Comparison of ENCODE assay signal across 8 cellular contexts in genomic region chr7:128939075-128939860, GRCh38. TPM values are rescaled to one million over a fixed set of nuclear protein-coding genes. Genes with fewer than 3 reads are reported as not detected.
A peak's percentile ranks its signal among the peaks of the same experiment; 100 is the strongest.
DNase-seq lines count a peak whose midpoint lies in the region; ATAC-seq, FAIRE-seq and TF ChIP-seq lines count a peak whose summit lies in the region.

No MANE protein-coding gene starts in this region.

- ATAC-seq in HG03432 (IDR thresholded peaks at IDR 0.05; ENCODE audit: unreplicated experiment), result peak; percentile 14
- no peak for ATAC-seq in HG02938 (IDR thresholded peaks at IDR 0.05; ENCODE audit: unreplicated experiment)

- 73% methylated on average over 5 of the region's 7 CpGs for WGBS in prostate gland

- peaks cover 69% of the 10 kb centered on the region for H3K36me3 Mint-ChIP-seq in dendritic cell treated with granulocyte-macrophage colony-stimulating factor and Interleukin-4, amounts not matched to agents 40 ng/mL and 50 ng/mL, for 4 days (ENCODE audit: low read depth)

- DNase-seq in GM12892 (ENCODE audit: insufficient read length), result peak; percentile 37
- DNase-seq in prostate gland (ENCODE audit: low spot score), result no peak
- DNase-seq in NCI-H1694 treated with DMSO at 0.1 percent for 48 hours (lab: John Stamatoyannopoulos, UW), result no peak
- no peak for DNase-seq in GOT3 (lab: John Stamatoyannopoulos, UW)
- no peak for DNase-seq in foreskin fibroblast

- TF ChIP-seq CTCF in prostate gland (IDR thresholded peaks at IDR 0.05) (no peak), foreskin fibroblast (IDR thresholded peaks at IDR 0.05; ENCODE audit: low read depth, low read length) (no peak)

- intact Hi-C loops in dendritic cell treated with granulocyte-macrophage colony-stimulating factor and Interleukin-4, amounts not matched to agents 40 ng/mL and 50 ng/mL, for 4 days (cut with micrococcal nuclease), result no loop called here
- intact Hi-C loops in prostate gland (cut with DNase I), result no loop called here

- H3K27me3 Mint-ChIP-seq in dendritic cell treated with granulocyte-macrophage colony-stimulating factor and Interleukin-4, amounts not matched to agents 40 ng/mL and 50 ng/mL, for 4 days, result no peaks in the 10 kb centered on the region

- H3K9me3 ChIP-seq in prostate gland, result no peaks in the 10 kb centered on the region

- peaks cover 5% of the 10 kb centered on the region for H3K4me1 ChIP-seq in prostate gland (replicated peaks)

- peak overlapping the region; percentile 96 for H3K27ac Mint-ChIP-seq in dendritic cell treated with granulocyte-macrophage colony-stimulating factor and Interleukin-4, amounts not matched to agents 40 ng/mL and 50 ng/mL, for 4 days

- H3K27me3 ChIP-seq in prostate gland (replicated peaks; ENCODE audit: insufficient read depth), result no peaks in the 10 kb centered on the region

- no peak overlapping the region for H3K27ac ChIP-seq in prostate gland

- FAIRE-seq in GM12892 (lab: Jason Lieb, UNC), result no peak

- H3K4me3 ChIP-seq in prostate gland (peak overlapping the region; percentile 47 to 58), foreskin fibroblast (ENCODE audit: low read depth in 1 of 2, low read length in 2 of 2) (no peak overlapping the region)

- no peaks in the 10 kb centered on the region for H3K9me3 Mint-ChIP-seq in dendritic cell treated with granulocyte-macrophage colony-stimulating factor and Interleukin-4, amounts not matched to agents 40 ng/mL and 50 ng/mL, for 4 days

- peak; percentile 69 for TF ChIP-seq POLR2A in GM12892 (IDR thresholded peaks at IDR 0.05; ENCODE audit: low read depth, low read length)
- TF ChIP-seq POLR2A in prostate gland (IDR thresholded peaks at IDR 0.05), result no peak

- no peaks in the 10 kb centered on the region for H3K36me3 ChIP-seq in prostate gland

- peaks cover 57% of the 10 kb centered on the region for H3K4me1 Mint-ChIP-seq in dendritic cell treated with granulocyte-macrophage colony-stimulating factor and Interleukin-4, amounts not matched to agents 40 ng/mL and 50 ng/mL, for 4 days (ENCODE audit: low read depth)

- peak overlapping the region; percentile 98 for H3K4me3 Mint-ChIP-seq in dendritic cell treated with granulocyte-macrophage colony-stimulating factor and Interleukin-4, amounts not matched to agents 40 ng/mL and 50 ng/mL, for 4 days

RNA-seq across cellular contexts. Expression of gene IRF5, which starts 1.5 kb away (rescaled TPM):
- polyA plus RNA-seq in GM12892 (2012; ENCODE audit: missing spikeins), result 52.9 TPM
- total RNA-seq in prostate gland, result 10 to 100 TPM in 1 of 2 donors, 1 to 10 TPM in 1; 6.0 to 10.6 TPM

RNA-seq across cellular contexts. Expression of gene KCP, which starts 28.8 kb away (rescaled TPM):
- polyA plus RNA-seq in GM12892 (2012; ENCODE audit: missing spikeins), result 3.1 TPM
- total RNA-seq in prostate gland, result under 1 TPM in 1 of 2 donors, not detected in 1; 0.45 TPM

Comparison
In these comparisons a context has a peak if more than half of its experiments do, and no peak if none do; other contexts are left out.
1. H3K4me3 ChIP-seq: peak in prostate gland (2 of 2); none in foreskin fibroblast (0 of 2).